In genomic region chr16:5496013-5496412, GRCh38 we compare ENCODE assay signal across 29 cellular contexts.
"Had no signal": no experiment of that assay in that cellular context is flagged by ENCODE, and none has a peak within 500 bp of the region (broad histone marks: within the 10 kb centered on the region; RNA-seq: fewer than 3 reads in every experiment).

No MANE protein-coding gene starts in this region.

- H2AFZ ChIP-seq: hepatocyte had no signal

- H3K36me3 ChIP-seq: colonic mucosa, esophagus muscularis mucosa, esophagus squamous epithelium, gastrocnemius medialis, gastroesophageal sphincter, heart left ventricle, heart right ventricle had no signal

- FAIRE-seq: colon, endometrium, endothelial cell of umbilical vein, frontal cortex had no signal

- H3K4me3 Mint-ChIP-seq: dendritic cell treated with granulocyte-macrophage colony-stimulating factor and Interleukin-4, amounts not matched to agents 40 ng/mL and 50 ng/mL, for 4 days; effector memory CD8-positive, alpha-beta T cell; endodermal cell had no signal

- H3K9me3 Mint-ChIP-seq: dendritic cell treated with granulocyte-macrophage colony-stimulating factor and Interleukin-4, amounts not matched to agents 40 ng/mL and 50 ng/mL, for 4 days; endodermal cell had no signal

- H3K4me2 ChIP-seq: hepatocyte had no signal

- H3K4me3 ChIP-seq: colonic mucosa, coronary artery, dorsolateral prefrontal cortex, esophagus muscularis mucosa, esophagus squamous epithelium, gastrocnemius medialis, gastroesophageal sphincter, heart left ventricle, heart right ventricle, hepatocyte had no signal

- H3K27ac Mint-ChIP-seq: dendritic cell treated with granulocyte-macrophage colony-stimulating factor and Interleukin-4, amounts not matched to agents 40 ng/mL and 50 ng/mL, for 4 days; effector memory CD8-positive, alpha-beta T cell; endodermal cell had no signal

- H3K27ac ChIP-seq: colonic mucosa, coronary artery, dorsolateral prefrontal cortex, epithelial cell of prostate, esophagus muscularis mucosa, esophagus squamous epithelium, foreskin keratinocyte, gastrocnemius medialis, gastroesophageal sphincter, heart left ventricle, heart right ventricle, hepatocyte had no signal

- H3K27me3 ChIP-seq: colonic mucosa, foreskin keratinocyte, gastrocnemius medialis, hepatocyte had no signal

- DNase-seq: colonic mucosa; cortex of kidney; dermis blood vessel endothelial cell; dorsolateral prefrontal cortex; effector CD4-positive, alpha-beta T cell; effector CD8-positive, alpha-beta T cell; effector memory CD4-positive, alpha-beta T cell; effector memory CD8-positive, alpha-beta T cell; endodermal cell; erythroblast; esophagus squamous epithelium; foreskin fibroblast; foreskin keratinocyte; foreskin melanocyte; gastrocnemius medialis; head of caudate nucleus; heart left ventricle; heart right ventricle had no signal

- H3K4me1 ChIP-seq: colonic mucosa, esophagus muscularis mucosa, esophagus squamous epithelium, foreskin keratinocyte, gastrocnemius medialis, gastroesophageal sphincter, heart left ventricle, heart right ventricle had no signal

- H3K79me2 ChIP-seq: hepatocyte had no signal

- H3K4me1 Mint-ChIP-seq: endodermal cell had no signal

- ATAC-seq: effector memory CD8-positive, alpha-beta T cell; esophagus mucosa; foreskin keratinocyte; gastrocnemius medialis; gastroesophageal sphincter; heart left ventricle; heart right ventricle had no signal

- H3K9me3 ChIP-seq: colonic mucosa, esophagus muscularis mucosa, esophagus squamous epithelium, gastrocnemius medialis, gastroesophageal sphincter, heart left ventricle, heart right ventricle had no signal

- H3K27me3 Mint-ChIP-seq: dendritic cell treated with granulocyte-macrophage colony-stimulating factor and Interleukin-4, amounts not matched to agents 40 ng/mL and 50 ng/mL, for 4 days had no signal
